In the genomic region with DNA sequence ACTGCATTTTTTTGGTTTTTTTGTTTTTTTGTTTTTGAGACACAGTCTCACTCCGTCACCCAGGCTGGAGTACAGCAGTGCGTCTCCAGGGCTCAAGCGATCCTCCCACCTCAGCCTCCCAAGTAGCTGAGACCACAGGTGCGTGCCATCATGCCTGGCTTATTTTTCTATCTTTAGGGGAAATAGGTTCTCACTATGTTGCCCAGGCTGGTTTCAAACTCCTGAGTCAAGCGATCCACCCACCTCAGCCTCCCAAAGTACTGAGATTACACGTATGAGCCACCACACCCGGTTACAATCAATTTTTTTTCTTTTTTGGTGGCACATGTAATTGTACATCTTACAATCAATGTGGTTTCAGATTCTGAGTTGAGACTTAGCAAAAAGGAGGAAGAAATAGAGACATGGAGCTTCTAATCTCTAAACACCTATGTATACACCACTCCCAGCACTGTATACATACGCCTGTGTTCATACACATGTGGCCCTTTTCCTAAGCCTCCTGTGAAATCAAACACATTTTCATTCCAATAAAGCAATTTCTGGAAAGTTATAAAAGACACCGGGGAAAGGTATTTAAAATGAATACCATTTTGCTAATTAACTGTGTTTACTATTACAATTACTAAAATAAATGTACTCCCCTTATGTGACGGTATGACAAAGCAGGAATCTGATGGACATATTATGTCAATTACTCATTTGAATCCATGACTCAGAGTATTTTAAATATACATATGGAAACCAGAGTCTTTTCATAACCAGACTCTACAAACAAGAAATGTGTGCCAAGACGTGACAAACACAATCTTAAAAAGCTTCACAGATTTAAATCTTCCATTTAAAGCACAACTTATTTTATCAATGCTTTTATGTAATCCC, we compare ENCODE assay signal across 11 cellular contexts.
DNase-seq lines count a peak whose midpoint lies in the region; ATAC-seq, FAIRE-seq and TF ChIP-seq lines count a peak whose summit lies in the region.
"Had no signal": no experiment of that assay in that cellular context is flagged by ENCODE, and none has a peak within 500 bp of the region (broad histone marks: within the 10 kb centered on the region; RNA-seq: fewer than 3 reads in every experiment).

No MANE protein-coding gene starts in this region.

- no peak for TF ChIP-seq CTCF in D721Med (IDR thresholded peaks at IDR 0.05; ENCODE audit: insufficient read depth, missing control alignments)

- peaks cover 4% of the 10 kb centered on the region for H3K9me3 Mint-ChIP-seq in activated naive CD8-positive, alpha-beta T cell (ENCODE audit: low read depth)

- peak overlapping the region; percentile 35 for H3K27ac Mint-ChIP-seq in activated naive CD8-positive, alpha-beta T cell

- ATAC-seq in HG03196 (IDR thresholded peaks at IDR 0.05; ENCODE audit: unreplicated experiment): no peak
- ATAC-seq in HG02642 (IDR thresholded peaks at IDR 0.05; ENCODE audit: poor library complexity, unreplicated experiment): no peak

- FAIRE-seq in D721Med (lab: Jason Lieb, UNC): no peak

- no peaks in the 10 kb centered on the region for H3K27me3 Mint-ChIP-seq in activated naive CD8-positive, alpha-beta T cell

- H3K4me1 Mint-ChIP-seq in activated naive CD8-positive, alpha-beta T cell (ENCODE audit: low read depth): peaks cover 52% of the 10 kb centered on the region

- H3K4me3 Mint-ChIP-seq in activated naive CD8-positive, alpha-beta T cell: no peak overlapping the region

- DNase-seq in stimulated activated CD4-positive, alpha-beta T cell treated with anti-CD3 and anti-CD28 coated beads, Interleukin-12 subunit alpha, Interleukin-12 subunit beta, amount 100 ng/mL, for 48 hours (ENCODE audit: low read depth in 2 of 3, low spot score in 1 of 3): peak; percentile 14 to 27 (median 25)
- DNase-seq in stimulated activated CD4-positive, alpha-beta T cell treated with anti-CD3 and anti-CD28 coated beads, Interleukin-12 subunit alpha, Interleukin-12 subunit beta, amount 100 ng/mL, for 4 hours: no peak
- peak; percentile 33 for DNase-seq in kidney tubule cell (ENCODE audit: low spot score)
- no peak for DNase-seq in foreskin melanocyte
- DNase-seq in D721Med (ENCODE audit: insufficient read length, low spot score): no peak
- DNase-seq: anterior cingulate cortex, NCI-H1105, posterior cingulate gyrus had no signal

- peaks cover 24% of the 10 kb centered on the region for H3K36me3 Mint-ChIP-seq in activated naive CD8-positive, alpha-beta T cell

Comparison
In these comparisons a context has a peak if more than half of its experiments do, and no peak if none do; other contexts are left out.
1. DNase-seq: peak in stimulated activated CD4-positive, alpha-beta T cell treated with anti-CD3 and anti-CD28 coated beads, Interleukin-12 subunit alpha, Interleukin-12 subunit beta, amount 100 ng/mL, for 48 hours (3 of 3) and kidney tubule cell (single experiment); none in stimulated activated CD4-positive, alpha-beta T cell treated with anti-CD3 and anti-CD28 coated beads, Interleukin-12 subunit alpha, Interleukin-12 subunit beta, amount 100 ng/mL, for 4 hours (single experiment), foreskin melanocyte (single experiment) and D721Med (single experiment).